6 cellular contexts compared by ENCODE assay signal in the genomic region with DNA sequence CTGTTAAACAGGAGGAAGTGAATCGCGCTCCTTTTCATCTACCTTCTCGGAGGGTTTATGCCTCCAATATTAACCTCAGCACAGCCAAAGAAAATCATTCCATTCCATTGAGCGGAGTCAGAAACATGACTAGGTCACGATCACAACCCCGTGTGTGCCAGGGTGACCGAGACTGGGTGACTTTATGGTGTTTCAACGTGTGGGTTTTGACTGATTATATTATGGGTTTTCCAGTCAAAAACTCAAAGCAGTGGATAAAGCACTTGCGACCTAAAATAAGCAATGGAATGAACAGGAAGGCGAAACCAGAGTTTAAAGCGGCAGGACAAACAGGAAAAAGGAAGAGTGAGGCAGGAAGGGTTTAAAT. TPM values are rescaled to one million over a fixed set of nuclear protein-coding genes. Genes with fewer than 3 reads are reported as not detected.
DNase-seq lines count a peak whose midpoint lies in the region; TF ChIP-seq lines count a peak whose summit lies in the region.

No MANE protein-coding gene starts in this region.

- WGBS in tibial nerve, 2 donors, result 39 to 44% methylated on average over 11 of the region's 11 CpGs

- H3K4me3 ChIP-seq in fibroblast of the aortic adventitia (ENCODE audit: low read depth, low read length) (peak overlapping the region; percentile 74), tibial nerve (peak overlapping the region; percentile 56 to 76 (median 64))

- peaks cover 0 to 11% (median 2%) of the 10 kb centered on the region in 4 donors for H3K4me1 ChIP-seq in tibial nerve

- CTCF ChIA-PET in activated naive CD4-positive, alpha-beta T cell treated with anti-CD3 and anti-CD28 coated beads for 36 hours (lab: Charles Lee), result interaction anchor here (1.4 to 3.5 kb wide), 5 partner anchors 11 to 97 kb away, joined by 3 to 15 read pairs (median 6); a partner anchor contains a TSS

- H3K4me1 Mint-ChIP-seq in activated naive CD4-positive, alpha-beta T cell treated with anti-CD3 and anti-CD28 coated beads for 36 hours (ENCODE audit: low read depth), result peaks cover 30% of the 10 kb centered on the region

- peaks cover 22% of the 10 kb centered on the region for H3K27me3 Mint-ChIP-seq in activated naive CD4-positive, alpha-beta T cell treated with anti-CD3 and anti-CD28 coated beads for 36 hours (ENCODE audit: low read depth)

- peaks cover 6% of the 10 kb centered on the region for H3K36me3 Mint-ChIP-seq in activated naive CD4-positive, alpha-beta T cell treated with anti-CD3 and anti-CD28 coated beads for 36 hours (ENCODE audit: low read depth)

- H3K9me3 Mint-ChIP-seq in activated naive CD4-positive, alpha-beta T cell treated with anti-CD3 and anti-CD28 coated beads for 36 hours, result peaks cover 2% of the 10 kb centered on the region

- H3K4me3 Mint-ChIP-seq in activated naive CD4-positive, alpha-beta T cell treated with anti-CD3 and anti-CD28 coated beads for 36 hours, result peak overlapping the region; percentile 92

- H3K36me3 ChIP-seq in tibial nerve, result no peaks in the 10 kb centered on the region

- peaks cover 0 to 10% of the 10 kb centered on the region in 2 donors for H3K27me3 ChIP-seq in tibial nerve

- no peak for TF ChIP-seq POLR2A in tibial nerve (IDR thresholded peaks at IDR 0.05)

- TF ChIP-seq EP300 in tibial nerve (IDR thresholded peaks at IDR 0.05), result no peak

- TF ChIP-seq CTCF in fibroblast of the aortic adventitia (IDR thresholded peaks at IDR 0.05; ENCODE audit: insufficient read depth, low read length) (no peak), tibial nerve (IDR thresholded peaks at IDR 0.05) (no peak)

- peak overlapping the region; percentile 16 for H3K27ac Mint-ChIP-seq in activated naive CD4-positive, alpha-beta T cell treated with anti-CD3 and anti-CD28 coated beads for 36 hours

- no peak for DNase-seq in activated naive CD4-positive, alpha-beta T cell treated with anti-CD3 and anti-CD28 coated beads for 36 hours
- DNase-seq in activated naive CD4-positive, alpha-beta T cell treated with anti-CD3 and anti-CD28 coated beads, Interleukin-2, amount 50 U/mL, for 16 hours, result no peak
- DNase-seq in fibroblast of the aortic adventitia (ENCODE audit: low read depth) (no peak), tibial nerve (ENCODE audit: low spot score in 2 of 2) (no peak), NCI-H2227 (lab: John Stamatoyannopoulos, UW; ENCODE audit: unreplicated experiment) (no peak), NCI-H226 (no peak)

- intact Hi-C loops in activated naive CD4-positive, alpha-beta T cell treated with anti-CD3 and anti-CD28 coated beads for 36 hours (cut with micrococcal nuclease), result no loop called here

- H3K27ac ChIP-seq in tibial nerve, result peak overlapping the region; percentile 78 to 95 (median 86)

- no peaks in the 10 kb centered on the region for H3K9me3 ChIP-seq in tibial nerve

RNA-seq across cellular contexts. Expression of a gene that starts 1.4 kb away (rescaled TPM):
- total RNA-seq in activated naive CD4-positive, alpha-beta T cell treated with anti-CD3 and anti-CD28 coated beads for 36 hours, result 1 to 10 TPM; 4.1 to 5.1 TPM
- 0.98 and 2.5 TPM in 2 replicates for total RNA-seq in fibroblast of the aortic adventitia (ENCODE audit: low replicate concordance)
- 100 to 1,000 TPM in 2 of 4 donors, 10 to 100 TPM in 2; 79.3 to 111 (median 98.9) TPM for total RNA-seq in tibial nerve

RNA-seq across cellular contexts. Expression of a gene that starts 10.6 kb away (rescaled TPM):
- total RNA-seq in activated naive CD4-positive, alpha-beta T cell treated with anti-CD3 and anti-CD28 coated beads for 36 hours, result not detected
- total RNA-seq in fibroblast of the aortic adventitia (ENCODE audit: low replicate concordance) (0.18 TPM in 1 of 2 replicates, not detected in the other), tibial nerve (1 to 10 TPM in 3 of 4 donors, under 1 TPM in 1; 0.59 to 7.6 (median 4.4) TPM)

RNA-seq across cellular contexts. Expression of a gene that starts 34.6 kb away (rescaled TPM):
- total RNA-seq in activated naive CD4-positive, alpha-beta T cell treated with anti-CD3 and anti-CD28 coated beads for 36 hours, result 10 to 100 TPM; 21.3 to 23.4 TPM
- total RNA-seq in fibroblast of the aortic adventitia (ENCODE audit: low replicate concordance) (56.5 and 76.9 TPM in 2 replicates), tibial nerve (10 to 100 TPM; 46.5 to 66.9 (median 55.9) TPM)

RNA-seq across cellular contexts. Expression of a gene that starts 35.5 kb away (rescaled TPM):
- total RNA-seq in activated naive CD4-positive, alpha-beta T cell treated with anti-CD3 and anti-CD28 coated beads for 36 hours, result 10 to 100 TPM; 22.6 to 23.5 TPM
- 7.0 and 11.1 TPM in 2 replicates for total RNA-seq in fibroblast of the aortic adventitia (ENCODE audit: low replicate concordance)
- total RNA-seq in tibial nerve, result 10 to 100 TPM; 14.9 to 26.4 (median 16.6) TPM

Comparison
In these comparisons a context has a peak if more than half of its experiments do, and no peak if none do; other contexts are left out.
1. RNA of a gene that starts 1.4 kb away (total RNA-seq): 79.3 to 111 TPM in tibial nerve; 4.1 to 5.1 TPM in activated naive CD4-positive, alpha-beta T cell treated with anti-CD3 and anti-CD28 coated beads for 36 hours and 0.98 to 2.5 TPM in fibroblast of the aortic adventitia; every median in the first group is over 10 times any median in the second.